In the genomic region with DNA sequence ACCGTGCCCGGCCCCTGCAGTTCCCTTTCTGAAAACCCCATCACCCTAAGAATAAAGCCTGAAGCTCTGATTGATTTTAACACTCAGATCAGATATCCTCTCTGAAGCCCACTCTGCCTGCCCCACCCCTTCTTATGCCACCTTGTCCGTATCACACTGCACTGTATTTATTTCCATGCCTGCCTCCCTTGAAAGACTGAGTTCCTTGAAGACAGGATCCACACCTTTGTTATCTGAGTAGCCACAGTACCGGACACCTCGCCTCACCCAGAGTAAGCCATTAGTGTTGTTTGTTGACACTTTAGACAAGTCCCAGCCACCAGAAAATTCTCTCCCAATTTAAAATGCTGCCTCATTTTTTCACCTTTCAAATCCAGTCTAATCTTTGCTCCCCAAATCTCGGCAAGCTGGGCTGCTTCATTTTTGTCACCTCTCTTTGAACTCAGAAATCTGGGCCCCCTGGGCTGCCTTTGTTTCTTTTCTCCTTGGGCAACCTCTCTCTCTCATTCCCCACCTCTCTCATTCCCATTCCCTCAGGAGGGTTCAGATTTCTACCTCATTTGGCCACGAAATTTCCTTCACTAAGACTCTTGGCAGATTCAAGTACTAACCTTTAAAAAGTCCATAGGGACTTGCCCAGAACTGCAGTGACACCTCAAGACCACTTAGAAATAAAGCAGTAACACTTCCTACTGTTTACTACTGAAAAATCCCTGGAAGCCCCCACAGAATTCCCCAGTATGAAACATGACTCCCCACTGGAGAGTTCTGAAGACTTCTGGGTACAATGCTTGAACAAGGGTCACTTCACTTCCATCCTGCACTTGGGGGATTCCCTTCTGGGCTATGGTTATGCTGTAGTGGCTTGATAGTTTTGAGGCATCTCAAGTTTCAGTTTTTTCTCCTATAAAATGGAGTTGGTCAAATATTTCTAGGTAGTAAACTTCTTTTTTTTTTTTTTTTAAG, we compare ENCODE assay signal across 13 cellular contexts. TPM values are rescaled to one million over a fixed set of nuclear protein-coding genes. Genes with fewer than 3 reads are reported as not detected.
DNase-seq lines count a peak whose midpoint lies in the region; ATAC-seq and TF ChIP-seq lines count a peak whose summit lies in the region.
"Had no signal": no experiment of that assay in that cellular context is flagged by ENCODE, and none has a peak within 500 bp of the region (broad histone marks: within the 10 kb centered on the region; RNA-seq: fewer than 3 reads in every experiment).

No MANE protein-coding gene starts in this region.

- H4K8ac ChIP-seq in IMR-90 (ENCODE audit: low read depth in 2 of 2, low read length in 2 of 2): no peak overlapping the region

- no peak overlapping the region for H2BK5ac ChIP-seq in IMR-90 (ENCODE audit: low read depth, low read length, poor library complexity, severe bottlenecking)

- H3K27me3 Mint-ChIP-seq in nephron (ENCODE audit: low read depth): peaks cover 4% of the 10 kb centered on the region
- H3K27me3 Mint-ChIP-seq: CD8-positive, alpha-beta memory T cell; central memory CD8-positive, alpha-beta T cell had no signal

- no peak overlapping the region; the same call in 1 of the 2 replicates for H2AK5ac ChIP-seq in IMR-90 (ENCODE audit: low read depth, low read length)

- H3K23ac ChIP-seq in IMR-90 (ENCODE audit: low read depth, low read length): no peak overlapping the region

- no peak overlapping the region for H3K14ac ChIP-seq in IMR-90 (replicated peaks; ENCODE audit: low read depth, low read length)

- H4K91ac ChIP-seq in IMR-90 (ENCODE audit: insufficient read depth, low read depth, low read length): no peak overlapping the region; the same call in 1 of the 2 replicates

- no peaks in the 10 kb centered on the region for H4K20me1 ChIP-seq in IMR-90 (ENCODE audit: insufficient read depth, low read length)

- no TSS peak for BruUV-seq in IMR-90 (replicated peaks; lab: Mats Ljungman, UMichigan)

- no peak overlapping the region for H3K4ac ChIP-seq in IMR-90 (ENCODE audit: low read depth, low read length)

- CTCF ChIA-PET in IMR-90 (lab: Yijun Ruan, JAX): no interaction called here

- H3K9me1 ChIP-seq in IMR-90 (ENCODE audit: insufficient read depth, low read length): peaks cover 15% of the 10 kb centered on the region; the same call in 1 of the 2 replicates

- no peak overlapping the region for H2AK9ac ChIP-seq in IMR-90 (replicated peaks; ENCODE audit: low read depth, low read length, poor library complexity)

- H3K27me3 ChIP-seq in IMR-90 (ENCODE audit: control insufficient read depth, insufficient read depth, low read length): no peaks in the 10 kb centered on the region
- no peaks in the 10 kb centered on the region for H3K27me3 ChIP-seq in adipocyte (replicated peaks; ENCODE audit: control insufficient read depth, insufficient read depth, low read length)
- no peaks in the 10 kb centered on the region for H3K27me3 ChIP-seq in SJCRH30

- TF ChIP-seq CTCF in GM12865 (IDR thresholded peaks at IDR 0.05; ENCODE audit: insufficient read depth, low read depth, low read length, missing control alignments): no peak
- no peak for TF ChIP-seq CTCF in IMR-90 (conservative IDR thresholded peaks at IDR 0.05; ENCODE audit: low read depth, low read length)
- TF ChIP-seq CTCF in nephron (IDR thresholded peaks at IDR 0.05; ENCODE audit: unreplicated experiment in 3 of 3): no peak

- no peak overlapping the region for H3K18ac ChIP-seq in IMR-90 (ENCODE audit: low read depth, low read length)

- no peak overlapping the region for H2AFZ ChIP-seq in IMR-90 (replicated peaks; ENCODE audit: low read length, poor library complexity)

- H3K27ac Mint-ChIP-seq in nephron: peak overlapping the region; percentile 88 to 92 (median 89)

- H3K9me3 Mint-ChIP-seq in nephron: no peaks in the 10 kb centered on the region
- H3K9me3 Mint-ChIP-seq: CD8-positive, alpha-beta memory T cell; central memory CD8-positive, alpha-beta T cell had no signal

- no peak overlapping the region for H2BK20ac ChIP-seq in IMR-90 (ENCODE audit: low read depth, low read length)

- H3K9me3 ChIP-seq in IMR-90 (ENCODE audit: control insufficient read depth, insufficient read depth, low read length) (no peaks in the 10 kb centered on the region), adipocyte (ENCODE audit: control insufficient read depth, low read length) (no peaks in the 10 kb centered on the region), SJCRH30 (replicated peaks) (no peaks in the 10 kb centered on the region)

- H3K4me1 Mint-ChIP-seq in nephron: peaks cover 32% of the 10 kb centered on the region

- TF ChIP-seq POLR2A in IMR-90 (IDR thresholded peaks at IDR 0.05; ENCODE audit: low read depth, low read length): no peak

- no peak overlapping the region for H3K9ac ChIP-seq in IMR-90 (ENCODE audit: low read depth, low read length)
- H3K9ac ChIP-seq in adipocyte (ENCODE audit: low read length): no peak overlapping the region

- H4K5ac ChIP-seq in IMR-90 (ENCODE audit: low read depth, low read length): peak overlapping the region; percentile 57; the same call in 1 of the 2 replicates

- no peak overlapping the region for H3K56ac ChIP-seq in IMR-90 (ENCODE audit: extremely low read depth, insufficient read depth, low read length)

- H3K27ac ChIP-seq in IMR-90 (ENCODE audit: insufficient read depth, low read length): no peak overlapping the region
- no peak overlapping the region for H3K27ac ChIP-seq in SJCRH30

- H3K4me2 ChIP-seq in IMR-90 (ENCODE audit: low read depth, low read length): no peak overlapping the region

- DNase-seq in GM12865 (ENCODE audit: low read depth) (peak; percentile 59), IMR-90 (peak; percentile 22), adipocyte (ENCODE audit: low read depth) (peak; percentile 56), NCI-H1436 (lab: John Stamatoyannopoulos, UW) (no peak), SJCRH30 (no peak)
- DNase-seq: CD8-positive, alpha-beta memory T cell; MM.1S; NCI-H510A treated with DMSO at 0.1 percent for 48 hours; stimulated activated CD4-positive, alpha-beta T cell treated with anti-CD3 and anti-CD28 coated beads, Interleukin-12 subunit alpha, Interleukin-12 subunit beta, amount 100 ng/mL, for 4 hours had no signal

- dilution Hi-C loops in IMR-90 (cut with HindIII; ENCODE audit: low sequenced_read_pairs, unreplicated experiment): no loop called here

- TF ChIP-seq RAD21 in IMR-90 (IDR thresholded peaks at IDR 0.05; ENCODE audit: low read length): no peak

- POLR2A ChIA-PET in IMR-90 (lab: Charles Lee; ENCODE audit: unreplicated experiment): no interaction called here

- WGBS in IMR-90 (ENCODE audit: extremely low coverage in 2 of 2, insufficient read length in 1 of 2), 2 experiments: 60% methylated on average over 5 of the region's 7 CpGs; no CpG with 5 or more reads in 1 of the 2 experiments

- no peak overlapping the region for H3K4me3 ChIP-seq in GM12865 (ENCODE audit: low read depth, low read length)
- no peak overlapping the region for H3K4me3 ChIP-seq in IMR-90 (ENCODE audit: insufficient read depth, low read depth, low read length)
- no peak overlapping the region for H3K4me3 ChIP-seq in adipocyte (ENCODE audit: low read length)
- no peak overlapping the region for H3K4me3 ChIP-seq in SJCRH30

- in situ Hi-C loops in IMR-90 (cut with MboI; ENCODE audit: low sequenced_read_pairs): no loop called here

- peak overlapping the region; percentile 0; the same call in 1 of the 2 replicates for H2BK120ac ChIP-seq in IMR-90 (ENCODE audit: low read depth, low read length)

- peak overlapping the region in 2 of 3 experiments; percentile 4 to 45 for H3K4me3 Mint-ChIP-seq in nephron
- H3K4me3 Mint-ChIP-seq: central memory CD8-positive, alpha-beta T cell had no signal

- H2BK15ac ChIP-seq in IMR-90 (ENCODE audit: low read depth, low read length): no peak overlapping the region

- ATAC-seq in IMR-90 (ENCODE audit: low read depth): no peak
- no peak for ATAC-seq in HG03460 (IDR thresholded peaks at IDR 0.05; ENCODE audit: unreplicated experiment)
- ATAC-seq: Right ventricle myocardium inferior had no signal

- peaks cover 0 to 6% of the 10 kb centered on the region in 2 experiments; a peak in 2 of 4 replicates for H3K79me1 ChIP-seq in IMR-90 (ENCODE audit: low read depth in 1 of 2, low read length in 2 of 2)

- H3K36me3 ChIP-seq in IMR-90 (ENCODE audit: control insufficient read depth, insufficient read depth, low read length) (peaks cover 7% of the 10 kb centered on the region), adipocyte (ENCODE audit: control insufficient read depth, insufficient read depth, low read length, severe bottlenecking) (peaks cover 16% of the 10 kb centered on the region), SJCRH30 (no peaks in the 10 kb centered on the region)

- H3K4me1 ChIP-seq in IMR-90 (ENCODE audit: control insufficient read depth, insufficient read depth, low read length) (peaks cover 19% of the 10 kb centered on the region), adipocyte (ENCODE audit: control insufficient read depth, insufficient read depth, low read length) (peaks cover 55% of the 10 kb centered on the region), SJCRH30 (peaks cover 12% of the 10 kb centered on the region)

- H3K36me3 Mint-ChIP-seq in nephron (ENCODE audit: low read depth): peaks cover 18% of the 10 kb centered on the region

- intact Hi-C loops in IMR-90 (cut with micrococcal nuclease): no loop called here

TF ChIP-seq in IMR-90, 13 proteins besides CTCF, POLR2A, EP300 and RAD21 (continues in another document):
- TF ChIP-seq RFX5 (IDR thresholded peaks at IDR 0.05; ENCODE audit: low read depth, low read length): no peak
- no peak for TF ChIP-seq SMC3 (IDR thresholded peaks at IDR 0.05; ENCODE audit: low read depth, low read length)
- TF ChIP-seq BHLHE40 (IDR thresholded peaks at IDR 0.05; ENCODE audit: low read depth, low read length): no peak
- TF ChIP-seq, protein P1, sequence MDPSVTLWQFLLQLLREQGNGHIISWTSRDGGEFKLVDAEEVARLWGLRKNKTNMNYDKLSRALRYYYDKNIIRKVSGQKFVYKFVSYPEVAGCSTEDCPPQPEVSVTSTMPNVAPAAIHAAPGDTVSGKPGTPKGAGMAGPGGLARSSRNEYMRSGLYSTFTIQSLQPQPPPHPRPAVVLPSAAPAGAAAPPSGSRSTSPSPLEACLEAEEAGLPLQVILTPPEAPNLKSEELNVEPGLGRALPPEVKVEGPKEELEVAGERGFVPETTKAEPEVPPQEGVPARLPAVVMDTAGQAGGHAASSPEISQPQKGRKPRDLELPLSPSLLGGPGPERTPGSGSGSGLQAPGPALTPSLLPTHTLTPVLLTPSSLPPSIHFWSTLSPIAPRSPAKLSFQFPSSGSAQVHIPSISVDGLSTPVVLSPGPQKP (IDR thresholded peaks at IDR 0.05; ENCODE audit: borderline replicate concordance, low read depth, low read length): no peak
- no peak for TF ChIP-seq NFE2L2 (IDR thresholded peaks at IDR 0.05; ENCODE audit: low read depth, low read length)
- TF ChIP-seq FOS (IDR thresholded peaks at IDR 0.05; ENCODE audit: low read depth, low read length): no peak
- TF ChIP-seq CHD1 (IDR thresholded peaks at IDR 0.05; ENCODE audit: low read depth, low read length): no peak
- no peak for TF ChIP-seq MAFK (IDR thresholded peaks at IDR 0.05; ENCODE audit: low read depth, low read length)

RNA-seq across cellular contexts. Expression of a gene that starts 8.7 kb away (rescaled TPM):
- total RNA-seq in IMR-90 (2012; rRNA removed): 14.9 and 20.3 TPM in 2 replicates
- polyA plus RNA-seq in IMR-90 (2012; rRNA removed): 14.4 and 15.0 TPM in 2 replicates
- 8.7 and 10.7 TPM in 2 replicates for polyA plus RNA-seq in IMR-90 (2012; cell fraction: cytosol; rRNA removed)
- polyA plus RNA-seq in IMR-90 (2012; cell fraction: nucleus; rRNA removed; ENCODE audit: low replicate concordance): 6.9 and 17.1 TPM in 2 replicates
- 67.6 and 71.4 TPM in 2 replicates for total RNA-seq in SJCRH30 (2014; rRNA removed; shearing (Covaris generic))

Comparison
In these comparisons a context has a peak if more than half of its experiments do, and no peak if none do; other contexts are left out.
1. DNase-seq: peak in GM12865 (single experiment), IMR-90 (single experiment) and adipocyte (single experiment); none in NCI-H1436 (single experiment) and SJCRH30 (0 of 2).